Comparison of ENCODE assay signal across 20 cellular contexts in genomic region chr1:222087207-222087920, GRCh38.
DNase-seq lines count a peak whose midpoint lies in the region; ATAC-seq, FAIRE-seq and TF ChIP-seq lines count a peak whose summit lies in the region.
"Had no signal": no experiment of that assay in that cellular context is flagged by ENCODE, and none has a peak within 500 bp of the region (broad histone marks: within the 10 kb centered on the region; RNA-seq: fewer than 3 reads in every experiment).

No MANE protein-coding gene starts in this region.

- intact Hi-C loops in psoas muscle (cut with DNase I) = no loop called here

- no peak overlapping the region for H3K27ac ChIP-seq in psoas muscle

- no peak for FAIRE-seq in GM12891 (lab: Jason Lieb, UNC)
- FAIRE-seq: G401.6, K562 had no signal

- TF ChIP-seq CTCF in kidney epithelial cell (IDR thresholded peaks at IDR 0.05; ENCODE audit: insufficient read depth, low read length, poor library complexity, severe bottlenecking) (no peak), psoas muscle (IDR thresholded peaks at IDR 0.05) (no peak)

- H3K9me3 ChIP-seq in psoas muscle = no peaks in the 10 kb centered on the region
- H3K9me3 ChIP-seq: BE2C, Caco-2 had no signal

- H3K27me3 ChIP-seq in kidney epithelial cell (ENCODE audit: control insufficient read depth, insufficient read depth, low read length) = no peaks in the 10 kb centered on the region
- no peaks in the 10 kb centered on the region for H3K27me3 ChIP-seq in psoas muscle (ENCODE audit: insufficient read depth in 3 of 3, low read length in 2 of 3)
- H3K27me3 ChIP-seq: BE2C had no signal

- TF ChIP-seq POLR2A in GM12891 (IDR thresholded peaks at IDR 0.05; ENCODE audit: low read depth, low read length) = no peak

- ATAC-seq in esophagus mucosa (peak; percentile 68), psoas muscle (peak in 2 of 4 donors; percentile 34 to 79), GM21390 (IDR thresholded peaks at IDR 0.05; ENCODE audit: unreplicated experiment) (no peak)
- ATAC-seq: K562 had no signal

- WGBS in psoas muscle, 3 donors = 20 to 36% (median 32%) methylated on average over 9 of the region's 9 CpGs

- no peaks in the 10 kb centered on the region for H3K4me1 ChIP-seq in psoas muscle
- H3K4me1 ChIP-seq: BE2C, Caco-2 had no signal

- no peaks in the 10 kb centered on the region for H3K36me3 ChIP-seq in kidney epithelial cell (ENCODE audit: control insufficient read depth, insufficient read depth, low read length)
- no peaks in the 10 kb centered on the region for H3K36me3 ChIP-seq in psoas muscle (ENCODE audit: insufficient read depth in 1 of 2, low read depth in 1 of 2)
- H3K36me3 ChIP-seq: BE2C had no signal

- peak; percentile 24 for DNase-seq in GM03348 (ENCODE audit: low spot score)
- peak; percentile 19 for DNase-seq in kidney epithelial cell (ENCODE audit: low read depth)
- DNase-seq in psoas muscle = no peak
- DNase-seq in GM12891 (ENCODE audit: insufficient read length, low spot score) = no peak
- DNase-seq in iPS-NIHi11 (ENCODE audit: low spot score) = no peak
- no peak for DNase-seq in ecto neural progenitor cell (ENCODE audit: low spot score)
- DNase-seq: BE2C; Caco-2; CD4-positive, alpha-beta T cell; GOT3; NCI-H1105; NCI-H2081; NCI-H2171 treated with DMSO at 0.1 percent for 48 hours; NCI-H526 treated with DMSO at 0.1 percent for 48 hours; NK-92 treated with Interleukin-12 subunit alpha and Interleukin-12 subunit beta, amount 100 ng/mL, for 24 hours; SHP77 had no signal

- H3K4me3 ChIP-seq in kidney epithelial cell (ENCODE audit: low read depth, low read length) (no peak overlapping the region), psoas muscle (peak overlapping the region; percentile 33)
- H3K4me3 ChIP-seq: K562 had no signal

TF ChIP-seq in GM12891, 5 proteins besides CTCF, POLR2A, EP300 and RAD21:
- no peak for TF ChIP-seq SPI1 (IDR thresholded peaks at IDR 0.05; ENCODE audit: low read depth, low read length)

Comparison
In these comparisons a context has a peak if more than half of its experiments do, and no peak if none do; other contexts are left out.
1. DNase-seq: peak in GM03348 (single experiment) and kidney epithelial cell (single experiment); none in psoas muscle (0 of 2), GM12891 (single experiment), iPS-NIHi11 (single experiment) and ecto neural progenitor cell (single experiment).